ENCODE assay signal across 1 cellular context in the genomic region with DNA sequence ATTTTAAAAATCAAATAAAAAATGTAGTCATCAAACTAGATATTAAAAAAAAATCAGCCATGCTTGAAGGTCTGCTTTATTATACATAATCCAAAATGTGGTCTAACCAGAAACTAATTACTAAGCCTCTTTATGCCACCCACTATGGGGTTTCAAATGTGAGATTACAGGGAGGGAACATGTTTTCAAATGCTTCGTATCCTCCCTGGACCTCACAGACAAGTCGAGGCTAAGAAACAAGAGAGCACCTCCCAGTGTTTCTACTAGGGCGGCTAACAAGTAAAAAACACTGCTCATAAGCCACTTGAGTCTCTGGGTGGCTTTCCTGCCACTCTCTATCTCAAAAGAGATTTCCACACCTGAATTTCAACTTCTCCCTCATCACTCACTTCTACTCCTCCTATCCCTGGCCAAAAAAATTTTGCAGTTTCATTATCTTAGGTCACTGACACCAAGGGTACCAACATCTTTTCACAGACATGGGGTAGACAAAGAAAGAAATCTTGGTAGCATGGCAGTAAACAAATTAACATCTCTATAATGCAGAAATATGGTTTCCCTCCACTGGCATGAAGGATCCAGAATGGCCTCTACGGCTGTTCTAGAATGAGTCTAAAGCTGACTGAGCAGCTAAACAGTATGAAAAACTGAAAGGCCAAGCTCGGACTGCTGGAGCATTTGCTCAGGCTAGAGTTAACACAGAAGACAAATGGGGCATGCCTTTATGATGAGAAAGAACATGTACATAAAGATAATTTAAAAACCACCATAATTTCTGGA.
TF ChIP-seq lines count a peak whose summit lies in the region.

No MANE protein-coding gene starts in this region.

TF ChIP-seq in H1, 55 proteins besides CTCF, POLR2A, EP300 and RAD21:
- no peak for TF ChIP-seq BACH1 (IDR thresholded peaks at IDR 0.05; ENCODE audit: low read length)
- TF ChIP-seq EZH2 (IDR thresholded peaks at IDR 0.05; ENCODE audit: low read depth, low read length, severe bottlenecking), result no peak
- no peak for TF ChIP-seq CEBPB (IDR thresholded peaks at IDR 0.05; ENCODE audit: low read depth, low read length)
- TF ChIP-seq KDM1A (IDR thresholded peaks at IDR 0.05; ENCODE audit: borderline replicate concordance, low read length), result no peak
- no peak for TF ChIP-seq PHF8 (conservative IDR thresholded peaks at IDR 0.05; ENCODE audit: low read depth, low read length)
- TF ChIP-seq POU5F1 (IDR thresholded peaks at IDR 0.05; ENCODE audit: low read depth, low read length), result no peak
- no peak for TF ChIP-seq ASH2L (IDR thresholded peaks at IDR 0.05; ENCODE audit: low read length)
- no peak for TF ChIP-seq GABPA (IDR thresholded peaks at IDR 0.05; ENCODE audit: borderline replicate concordance, insufficient read depth, low read length)
- TF ChIP-seq, protein P1, sequence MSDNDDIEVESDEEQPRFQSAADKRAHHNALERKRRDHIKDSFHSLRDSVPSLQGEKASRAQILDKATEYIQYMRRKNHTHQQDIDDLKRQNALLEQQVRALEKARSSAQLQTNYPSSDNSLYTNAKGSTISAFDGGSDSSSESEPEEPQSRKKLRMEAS (IDR thresholded peaks at IDR 0.05), result no peak
- no peak for TF ChIP-seq JUND (IDR thresholded peaks at IDR 0.05; ENCODE audit: low read length)
- TF ChIP-seq KDM5A (IDR thresholded peaks at IDR 0.05; ENCODE audit: low read length), result no peak
- TF ChIP-seq RBBP5 (IDR thresholded peaks at IDR 0.05; ENCODE audit: borderline replicate concordance, low read depth, low read length), result no peak
- TF ChIP-seq SP1 (IDR thresholded peaks at IDR 0.05; ENCODE audit: low read depth, low read length), result no peak
- TF ChIP-seq, protein P2, sequence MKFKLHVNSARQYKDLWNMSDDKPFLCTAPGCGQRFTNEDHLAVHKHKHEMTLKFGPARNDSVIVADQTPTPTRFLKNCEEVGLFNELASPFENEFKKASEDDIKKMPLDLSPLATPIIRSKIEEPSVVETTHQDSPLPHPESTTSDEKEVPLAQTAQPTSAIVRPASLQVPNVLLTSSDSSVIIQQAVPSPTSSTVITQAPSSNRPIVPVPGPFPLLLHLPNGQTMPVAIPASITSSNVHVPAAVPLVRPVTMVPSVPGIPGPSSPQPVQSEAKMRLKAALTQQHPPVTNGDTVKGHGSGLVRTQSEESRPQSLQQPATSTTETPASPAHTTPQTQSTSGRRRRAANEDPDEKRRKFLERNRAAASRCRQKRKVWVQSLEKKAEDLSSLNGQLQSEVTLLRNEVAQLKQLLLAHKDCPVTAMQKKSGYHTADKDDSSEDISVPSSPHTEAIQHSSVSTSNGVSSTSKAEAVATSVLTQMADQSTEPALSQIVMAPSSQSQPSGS (IDR thresholded peaks at IDR 0.05; ENCODE audit: low read length), result no peak
TF ChIP-seq in H1: peak in this region for 0.
